5 cellular contexts compared by ENCODE assay signal in the genomic region with DNA sequence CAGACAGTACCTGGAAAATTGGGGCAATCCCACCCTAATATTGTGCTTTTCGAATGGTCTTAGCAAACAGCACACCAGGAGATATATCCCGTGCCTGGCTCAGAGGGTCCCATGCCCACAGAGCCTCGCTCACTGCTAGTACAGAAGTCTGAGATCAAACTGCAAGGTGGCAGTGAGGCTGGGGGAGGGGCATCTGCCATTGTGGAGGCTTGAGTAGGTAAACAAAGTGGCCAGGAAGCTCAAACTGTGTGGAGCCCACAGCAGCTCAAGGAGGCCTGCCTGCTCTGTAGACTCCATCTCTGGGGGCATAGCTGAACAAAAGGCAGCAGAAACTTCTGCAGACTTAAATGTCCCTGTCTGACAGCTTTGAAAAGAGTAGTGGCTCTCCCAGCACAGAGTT. TPM values are rescaled to one million over a fixed set of nuclear protein-coding genes. Genes with fewer than 3 reads are reported as not detected.
"Had no signal": no experiment of that assay in that cellular context is flagged by ENCODE, and none has a peak within 500 bp of the region (broad histone marks: within the 10 kb centered on the region; RNA-seq: fewer than 3 reads in every experiment).

No MANE protein-coding gene starts in this region.

RNA-seq across cellular contexts. Expression of a gene that starts 53.3 kb away (rescaled TPM):
- total RNA-seq: PC-9, RPMI7951, SJCRH30, SJSA1 had no signal
- polyA plus RNA-seq: SK-N-SH had no signal
